8 cellular contexts compared by ENCODE assay signal in genomic region chr17:50904522-50905459, GRCh38. TPM values are rescaled to one million over a fixed set of nuclear protein-coding genes. Genes with fewer than 3 reads are reported as not detected.
A peak's percentile ranks its signal among the peaks of the same experiment; 100 is the strongest.
DNase-seq lines count a peak whose midpoint lies in the region; ATAC-seq and TF ChIP-seq lines count a peak whose summit lies in the region.

No MANE protein-coding gene starts in this region.

- DNase-seq in Peyer's patch: peak in 2 of 3 donors; percentile 67 to 75
- no peak for DNase-seq in epithelial cell of proximal tubule (ENCODE audit: low read depth)
- no peak for DNase-seq in nephron progenitor cell
- DNase-seq in HPDE6-E6E7 (ENCODE audit: extremely low spot score): no peak
- DNase-seq in erythroblast (lab: John Stamatoyannopoulos, UW): no peak

- no peaks in the 10 kb centered on the region for H3K27me3 ChIP-seq in Peyer's patch

- ATAC-seq in GM18868 (IDR thresholded peaks at IDR 0.05; ENCODE audit: unreplicated experiment) (no peak), GM18873 (IDR thresholded peaks at IDR 0.05; ENCODE audit: low FRiP score, unreplicated experiment) (no peak)

- H3K4me3 ChIP-seq in HEK293 (ENCODE audit: low read depth, low read length) (no peak overlapping the region), Peyer's patch (no peak overlapping the region), epithelial cell of proximal tubule (ENCODE audit: low read depth, low read length) (no peak overlapping the region)

- peak overlapping the region; percentile 48 for H3K27ac Mint-ChIP-seq in nephron progenitor cell

- no peaks in the 10 kb centered on the region for H3K27me3 Mint-ChIP-seq in nephron progenitor cell (ENCODE audit: low read depth, poor library complexity)

- H3K36me3 ChIP-seq in HEK293 (ENCODE audit: control insufficient read depth in 2 of 2, insufficient read depth in 1 of 2, low read length in 2 of 2) (no peaks in the 10 kb centered on the region), Peyer's patch (no peaks in the 10 kb centered on the region)

- peak in 1 of 2 donors; percentile 24 for TF ChIP-seq POLR2A in Peyer's patch (IDR thresholded peaks at IDR 0.05)
- no peak for TF ChIP-seq POLR2A in erythroblast (IDR thresholded peaks at IDR 0.05; ENCODE audit: low read length)

- H3K27ac ChIP-seq in HEK293 (ENCODE audit: extremely low read depth, low read depth, low read length): peak overlapping the region; percentile 37
- H3K27ac ChIP-seq in Peyer's patch: peak overlapping the region; percentile 56 to 93 (median 76)

- no peaks in the 10 kb centered on the region for H3K9me3 ChIP-seq in HEK293 (ENCODE audit: control insufficient read depth, insufficient read depth, low read depth, low read length)
- H3K9me3 ChIP-seq in Peyer's patch: no peaks in the 10 kb centered on the region

- H3K4me3 Mint-ChIP-seq in nephron progenitor cell: no peak overlapping the region

- H3K4me1 ChIP-seq in HEK293 (ENCODE audit: control insufficient read depth, insufficient read depth, low read length) (peaks cover 19% of the 10 kb centered on the region), Peyer's patch (peaks cover 0 to 25% (median 8%) of the 10 kb centered on the region in 4 donors)

- CTCF ChIA-PET in HEK293 (lab: Yijun Ruan, JAX): interaction anchor here (0.8 to 1.5 kb wide), 5 partner anchors 36 to 121 kb away, joined by 3 to 5 read pairs (median 4); no protein-coding TSS in a partner anchor

- POLR2A ChIA-PET in HEK293 (lab: Yijun Ruan, JAX): interaction anchor here (2.6 kb wide), 1 partner anchor 38 kb away, joined by 24 read pairs; the partner anchor contains the start of gene TOB1

- peaks cover 81% of the 10 kb centered on the region for H3K4me1 Mint-ChIP-seq in nephron progenitor cell

- no peaks in the 10 kb centered on the region for H3K9me3 Mint-ChIP-seq in nephron progenitor cell

- no peaks in the 10 kb centered on the region for H3K36me3 Mint-ChIP-seq in nephron progenitor cell (ENCODE audit: low read depth)

- TF ChIP-seq CTCF in HEK293 (tag by site-specific recombination; IDR thresholded peaks at IDR 0.05): peak; percentile 25; the same call in 1 of the 2 replicates
- no peak for TF ChIP-seq CTCF in Peyer's patch (IDR thresholded peaks at IDR 0.05)
- peak; percentile 2 for TF ChIP-seq CTCF in epithelial cell of proximal tubule (conservative IDR thresholded peaks at IDR 0.05; ENCODE audit: low read depth, low read length)
- TF ChIP-seq CTCF in nephron progenitor cell (IDR thresholded peaks at IDR 0.05): no peak

TF ChIP-seq in HEK293, 187 proteins besides CTCF, POLR2A, EP300 and RAD21 (continues in another document):
- TF ChIP-seq, protein P1, sequence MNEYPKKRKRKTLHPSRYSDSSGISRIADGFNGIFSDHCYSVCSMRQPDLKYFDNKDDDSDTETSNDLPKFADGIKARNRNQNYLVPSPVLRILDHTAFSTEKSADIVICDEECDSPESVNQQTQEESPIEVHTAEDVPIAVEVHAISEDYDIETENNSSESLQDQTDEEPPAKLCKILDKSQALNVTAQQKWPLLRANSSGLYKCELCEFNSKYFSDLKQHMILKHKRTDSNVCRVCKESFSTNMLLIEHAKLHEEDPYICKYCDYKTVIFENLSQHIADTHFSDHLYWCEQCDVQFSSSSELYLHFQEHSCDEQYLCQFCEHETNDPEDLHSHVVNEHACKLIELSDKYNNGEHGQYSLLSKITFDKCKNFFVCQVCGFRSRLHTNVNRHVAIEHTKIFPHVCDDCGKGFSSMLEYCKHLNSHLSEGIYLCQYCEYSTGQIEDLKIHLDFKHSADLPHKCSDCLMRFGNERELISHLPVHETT (tag by site-specific recombination; IDR thresholded peaks at IDR 0.05): no peak
- TF ChIP-seq ZNF449 (tag by site-specific recombination; IDR thresholded peaks at IDR 0.05): peak; percentile 50; the same call in 1 of the 2 replicates
- no peak for TF ChIP-seq ZNF174 (tag by site-specific recombination; IDR thresholded peaks at IDR 0.05)
- no peak for TF ChIP-seq ZNF426 (tag by site-specific recombination; IDR thresholded peaks at IDR 0.05)
- TF ChIP-seq, protein P2, sequence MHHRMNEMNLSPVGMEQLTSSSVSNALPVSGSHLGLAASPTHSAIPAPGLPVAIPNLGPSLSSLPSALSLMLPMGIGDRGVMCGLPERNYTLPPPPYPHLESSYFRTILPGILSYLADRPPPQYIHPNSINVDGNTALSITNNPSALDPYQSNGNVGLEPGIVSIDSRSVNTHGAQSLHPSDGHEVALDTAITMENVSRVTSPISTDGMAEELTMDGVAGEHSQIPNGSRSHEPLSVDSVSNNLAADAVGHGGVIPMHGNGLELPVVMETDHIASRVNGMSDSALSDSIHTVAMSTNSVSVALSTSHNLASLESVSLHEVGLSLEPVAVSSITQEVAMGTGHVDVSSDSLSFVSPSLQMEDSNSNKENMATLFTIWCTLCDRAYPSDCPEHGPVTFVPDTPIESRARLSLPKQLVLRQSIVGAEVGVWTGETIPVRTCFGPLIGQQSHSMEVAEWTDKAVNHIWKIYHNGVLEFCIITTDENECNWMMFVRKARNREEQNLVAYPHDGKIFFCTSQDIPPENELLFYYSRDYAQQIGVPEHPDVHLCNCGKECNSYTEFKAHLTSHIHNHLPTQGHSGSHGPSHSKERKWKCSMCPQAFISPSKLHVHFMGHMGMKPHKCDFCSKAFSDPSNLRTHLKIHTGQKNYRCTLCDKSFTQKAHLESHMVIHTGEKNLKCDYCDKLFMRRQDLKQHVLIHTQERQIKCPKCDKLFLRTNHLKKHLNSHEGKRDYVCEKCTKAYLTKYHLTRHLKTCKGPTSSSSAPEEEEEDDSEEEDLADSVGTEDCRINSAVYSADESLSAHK (tag by site-specific recombination; IDR thresholded peaks at IDR 0.05): no peak
- peak; percentile 59 for TF ChIP-seq ZBTB20 (tag by site-specific recombination; IDR thresholded peaks at IDR 0.05)
- TF ChIP-seq ZNF677 (tag by site-specific recombination; IDR thresholded peaks at IDR 0.05): no peak
- TF ChIP-seq GLIS2 (tag by site-specific recombination; IDR thresholded peaks at IDR 0.05): peak; percentile 69
- peak; percentile 98 for TF ChIP-seq GLIS1 (tag by site-specific recombination; IDR thresholded peaks at IDR 0.05)
- TF ChIP-seq, protein P3, sequence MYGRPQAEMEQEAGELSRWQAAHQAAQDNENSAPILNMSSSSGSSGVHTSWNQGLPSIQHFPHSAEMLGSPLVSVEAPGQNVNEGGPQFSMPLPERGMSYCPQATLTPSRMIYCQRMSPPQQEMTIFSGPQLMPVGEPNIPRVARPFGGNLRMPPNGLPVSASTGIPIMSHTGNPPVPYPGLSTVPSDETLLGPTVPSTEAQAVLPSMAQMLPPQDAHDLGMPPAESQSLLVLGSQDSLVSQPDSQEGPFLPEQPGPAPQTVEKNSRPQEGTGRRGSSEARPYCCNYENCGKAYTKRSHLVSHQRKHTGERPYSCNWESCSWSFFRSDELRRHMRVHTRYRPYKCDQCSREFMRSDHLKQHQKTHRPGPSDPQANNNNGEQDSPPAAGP (tag by site-specific recombination; IDR thresholded peaks at IDR 0.05): no peak
- TF ChIP-seq ZNF488 (tag by site-specific recombination; IDR thresholded peaks at IDR 0.05): no peak
- no peak for TF ChIP-seq ZNF521 (tag by site-specific recombination; IDR thresholded peaks at IDR 0.05)
- no peak for TF ChIP-seq ZNF777 (tag by site-specific recombination; IDR thresholded peaks at IDR 0.05; ENCODE audit: borderline replicate concordance)
- TF ChIP-seq ZNF114 (tag by site-specific recombination; IDR thresholded peaks at IDR 0.05): no peak
- TF ChIP-seq SCRT2 (tag by site-specific recombination; IDR thresholded peaks at IDR 0.05): peak; percentile 46
- TF ChIP-seq ZBTB8A (tag by site-specific recombination; IDR thresholded peaks at IDR 0.05): peak; percentile 78
- TF ChIP-seq ZNF423 (tag by site-specific recombination; IDR thresholded peaks at IDR 0.05): peak; percentile 81
- peak; percentile 81 for TF ChIP-seq ZIC2 (tag by site-specific recombination; IDR thresholded peaks at IDR 0.05)
- TF ChIP-seq PATZ1 (tag by site-specific recombination; IDR thresholded peaks at IDR 0.05): peak; percentile 80
- TF ChIP-seq ZFHX2 (tag by site-specific recombination; conservative IDR thresholded peaks at IDR 0.05): peak; percentile 31
- TF ChIP-seq ZNF112 (tag by site-specific recombination; IDR thresholded peaks at IDR 0.05): no peak

RNA-seq across cellular contexts. Expression of gene TOB1, which starts 38.6 kb away (rescaled TPM):
- 100 to 1,000 TPM in 1 of 4 donors, 10 to 100 TPM in 3; 38.0 to 101 (median 60.6) TPM for total RNA-seq in Peyer's patch
- total RNA-seq in epithelial cell of proximal tubule: 4.4 and 4.6 TPM in 2 replicates

Comparison
In these comparisons a context has a peak if more than half of its experiments do, and no peak if none do; other contexts are left out.
1. CTCF ChIP-seq: peak in HEK293 (single experiment) and epithelial cell of proximal tubule (single experiment); none in Peyer's patch (0 of 6) and nephron progenitor cell (single experiment).
2. DNase-seq: peak in Peyer's patch (2 of 3); none in epithelial cell of proximal tubule (single experiment), nephron progenitor cell (single experiment), HPDE6-E6E7 (single experiment) and erythroblast (0 of 2).